In genomic region chr10:60848126-60848525, GRCh38 we compare ENCODE assay signal across 13 cellular contexts.
DNase-seq lines count a peak whose midpoint lies in the region; ATAC-seq, FAIRE-seq and TF ChIP-seq lines count a peak whose summit lies in the region.
"Had no signal": no experiment of that assay in that cellular context is flagged by ENCODE, and none has a peak within 500 bp of the region (broad histone marks: within the 10 kb centered on the region; RNA-seq: fewer than 3 reads in every experiment).

No MANE protein-coding gene starts in this region.

- peak overlapping the region in 1 of 2 experiments; percentile 9; a peak in 1 of 6 replicates for H3K27ac ChIP-seq in A549
- no peak overlapping the region for H3K27ac ChIP-seq in endothelial cell of umbilical vein (ENCODE audit: insufficient read depth, low read depth, low read length)
- no peak overlapping the region for H3K27ac ChIP-seq in left lung

- H4K20me1 ChIP-seq in endothelial cell of umbilical vein (replicated peaks; ENCODE audit: control insufficient read depth, extremely low read depth, insufficient read depth, low read length): no peaks in the 10 kb centered on the region

- CTCF ChIA-PET in A549 (lab: Yijun Ruan, JAX): no interaction called here
- CTCF ChIA-PET in endothelial cell of umbilical vein (lab: Charles Lee): interaction anchor here (1.0 to 1.4 kb wide), 2 partner anchors 35 to 177 kb away, joined by 3 to 4 read pairs; no protein-coding TSS in a partner anchor

- no peak for TF ChIP-seq POLR2A in A549 (IDR thresholded peaks at IDR 0.05; ENCODE audit: low read length)
- TF ChIP-seq POLR2A in endothelial cell of umbilical vein (IDR thresholded peaks at IDR 0.05; ENCODE audit: low read depth, low read length): no peak

- H3K9me3 ChIP-seq in A549 (no peaks in the 10 kb centered on the region), endothelial cell of umbilical vein (replicated peaks; ENCODE audit: control insufficient read depth, insufficient read depth, low read length) (no peaks in the 10 kb centered on the region), left lung (peaks cover 0 to 2% of the 10 kb centered on the region in 2 donors)

- 60% methylated on average over 1 of the region's 1 CpG for WGBS in A549 (ENCODE audit: missing lambda C conversion rate)

- H3K4me1 ChIP-seq in A549 (peaks cover 8% of the 10 kb centered on the region; the same call in 1 of the 3 replicates), endothelial cell of umbilical vein (ENCODE audit: control insufficient read depth, extremely low read depth, insufficient read depth, low read length) (peaks cover 11% of the 10 kb centered on the region), left lung (peaks cover 0 to 3% of the 10 kb centered on the region in 2 donors)

- TF ChIP-seq CTCF in A549 (IDR thresholded peaks at IDR 0.05): no peak
- no peak for TF ChIP-seq CTCF in HFF-Myc (IDR thresholded peaks at IDR 0.05; ENCODE audit: low read depth, low read length, missing control alignments)
- TF ChIP-seq CTCF in endothelial cell of umbilical vein (IDR thresholded peaks at IDR 0.05; ENCODE audit: extremely low read depth in 1 of 2, insufficient read depth in 1 of 2, low read depth in 1 of 2, low read length in 2 of 2): no peak
- no peak for TF ChIP-seq CTCF in left lung (IDR thresholded peaks at IDR 0.05)

- no peak overlapping the region for H2AFZ ChIP-seq in endothelial cell of umbilical vein (ENCODE audit: low read depth, low read length)

- FAIRE-seq in A549 (lab: Jason Lieb, UNC): no peak
- no peak for FAIRE-seq in endothelial cell of umbilical vein (lab: Jason Lieb, UNC)
- FAIRE-seq: H54 had no signal

- ATAC-seq in A549 (peak; percentile 43 to 57; a peak in 2 of 6 replicates), left lung (peak; percentile 12), HG03039 (IDR thresholded peaks at IDR 0.05; ENCODE audit: unreplicated experiment) (no peak), HG02571 (IDR thresholded peaks at IDR 0.05; ENCODE audit: unreplicated experiment) (no peak), HG03571 (IDR thresholded peaks at IDR 0.05; ENCODE audit: unreplicated experiment) (no peak)
- ATAC-seq: stimulated activated naive CD8-positive, alpha-beta T cell treated with anti-CD3 and anti-CD28 coated beads, Interleukin-15, Interleukin-2, amounts not matched to agents 100 U/mL and 50 U/mL, for 24 hours had no signal

- H3K27me3 ChIP-seq in endothelial cell of umbilical vein (ENCODE audit: control insufficient read depth in 2 of 2, insufficient read depth in 2 of 2, low read length in 2 of 2) (no peaks in the 10 kb centered on the region), left lung (no peaks in the 10 kb centered on the region)

- no peak overlapping the region for H3K9ac ChIP-seq in endothelial cell of umbilical vein (replicated peaks; ENCODE audit: extremely low read depth, insufficient read depth, low read length)

- H3K79me2 ChIP-seq in endothelial cell of umbilical vein (ENCODE audit: control insufficient read depth, insufficient read depth, low read length): no peaks in the 10 kb centered on the region

- dilution Hi-C loops in endothelial cell of umbilical vein (cut with MboI; ENCODE audit: extremely low pct_ligation_motif_present, low sequenced_read_pairs): no loop called here

- H3K4me2 ChIP-seq in A549 (no peak overlapping the region), endothelial cell of umbilical vein (ENCODE audit: insufficient read depth, low read length) (no peak overlapping the region)

- POLR2A ChIA-PET in A549 (lab: Yijun Ruan, JAX) (no interaction called here), endothelial cell of umbilical vein (lab: Charles Lee) (no interaction called here)

- intact Hi-C loops in endothelial cell of umbilical vein (cut with micrococcal nuclease): no loop called here
- intact Hi-C loops in left lung (cut with DNase I): no loop called here

- H3K9me1 ChIP-seq in endothelial cell of umbilical vein (replicated peaks; ENCODE audit: control insufficient read depth, extremely low read depth, insufficient read depth, low read length): no peaks in the 10 kb centered on the region

- no TSS peak for BruUV-seq in endothelial cell of umbilical vein (replicated peaks; lab: Mats Ljungman, UMichigan)

- H3K4me3 ChIP-seq in A549 (no peak overlapping the region), HFF-Myc (replicated peaks; ENCODE audit: low read depth, low read length) (no peak overlapping the region), endothelial cell of umbilical vein (replicated peaks in 1 of 3; ENCODE audit: insufficient read depth in 1 of 3, low read depth in 1 of 3, low read length in 3 of 3) (no peak overlapping the region), left lung (no peak overlapping the region)

- no peak for TF ChIP-seq EP300 in A549 (IDR thresholded peaks at IDR 0.05)

- no peaks in the 10 kb centered on the region for H3K36me3 ChIP-seq in endothelial cell of umbilical vein (ENCODE audit: control insufficient read depth in 2 of 2, extremely low read depth in 1 of 2, insufficient read depth in 2 of 2, low read length in 2 of 2)
- H3K36me3 ChIP-seq in left lung: no peaks in the 10 kb centered on the region

- DNase-seq in A549 (ENCODE audit: low read depth in 1 of 2, low spot score in 1 of 2) (peak in 1 of 2 experiments; percentile 33), HFF-Myc (ENCODE audit: extremely low read depth, low read depth) (peak; percentile 71), endothelial cell of umbilical vein (ENCODE audit: low read depth, low spot score) (peak; percentile 52), left lung (no peak), NCI-H146 (lab: John Stamatoyannopoulos, UW) (no peak)
- DNase-seq: AML-193; amniotic stem cell; islet precursor cell; stimulated activated naive CD8-positive, alpha-beta T cell treated with anti-CD3 and anti-CD28 coated beads, Interleukin-15, Interleukin-2, amounts not matched to agents 100 U/mL and 50 U/mL, for 24 hours had no signal

- no peak for TF ChIP-seq RAD21 in A549 (conservative IDR thresholded peaks at IDR 0.05 in 1 of 2, IDR thresholded peaks at IDR 0.05 in 1 of 2)

TF ChIP-seq in A549, 52 proteins besides CTCF, POLR2A, EP300 and RAD21:
- no peak for TF ChIP-seq EHMT2 (IDR thresholded peaks at IDR 0.05; ENCODE audit: low read depth)
- no peak for TF ChIP-seq RFX5 (IDR thresholded peaks at IDR 0.05)
- no peak for TF ChIP-seq CBX2 (IDR thresholded peaks at IDR 0.05; ENCODE audit: borderline replicate concordance, low read depth)
- TF ChIP-seq MAZ (IDR thresholded peaks at IDR 0.05; ENCODE audit: borderline replicate concordance, low read depth, low read length): no peak
- no peak for TF ChIP-seq RNF2 (IDR thresholded peaks at IDR 0.05; ENCODE audit: borderline replicate concordance, low read depth)
- TF ChIP-seq GATA3 (IDR thresholded peaks at IDR 0.05; ENCODE audit: borderline replicate concordance): no peak
- no peak for TF ChIP-seq EHF (CRISPR knock-in tag; IDR thresholded peaks at IDR 0.05)
- TF ChIP-seq CHD4 (IDR thresholded peaks at IDR 0.05; ENCODE audit: borderline replicate concordance): no peak
- TF ChIP-seq FOXS1 (CRISPR knock-in tag; IDR thresholded peaks at IDR 0.05): no peak

TF ChIP-seq in endothelial cell of umbilical vein, 7 proteins besides CTCF, POLR2A, EP300 and RAD21:
- TF ChIP-seq JUN (IDR thresholded peaks at IDR 0.05; ENCODE audit: borderline replicate concordance, insufficient read depth, insufficient read length, low read depth): no peak
- no peak for TF ChIP-seq FOS (IDR thresholded peaks at IDR 0.05; ENCODE audit: borderline replicate concordance, insufficient read depth, low read length)
- TF ChIP-seq MAX (IDR thresholded peaks at IDR 0.05; ENCODE audit: insufficient read depth, insufficient read length): no peak
- no peak for TF ChIP-seq EZH2 (IDR thresholded peaks at IDR 0.05; ENCODE audit: borderline replicate concordance, low read depth, low read length, severe bottlenecking)
- no peak for TF ChIP-seq POLR2AphosphoS5 (IDR thresholded peaks at IDR 0.05; ENCODE audit: insufficient read depth, low read depth, low read length)

Comparison
In these comparisons a context has a peak if more than half of its experiments do, and no peak if none do; other contexts are left out.
1. ATAC-seq: peak in A549 (2 of 2) and left lung (single experiment); none in HG03039 (single experiment), HG02571 (single experiment) and HG03571 (single experiment).
2. DNase-seq: peak in HFF-Myc (single experiment) and endothelial cell of umbilical vein (single experiment); none in left lung (0 of 2) and NCI-H146 (single experiment).